ENCODE assay signal across 9 cellular contexts in genomic region chr15:64379216-64379960, GRCh38. TPM values are rescaled to one million over a fixed set of nuclear protein-coding genes. Genes with fewer than 3 reads are reported as not detected.
DNase-seq lines count a peak whose midpoint lies in the region; TF ChIP-seq lines count a peak whose summit lies in the region.
"Had no signal": no experiment of that assay in that cellular context is flagged by ENCODE, and none has a peak within 500 bp of the region (broad histone marks: within the 10 kb centered on the region; RNA-seq: fewer than 3 reads in every experiment).

No MANE protein-coding gene starts in this region.

- H3K4me3 Mint-ChIP-seq in T-helper 1 cell treated with Interleukin-12 subunit alpha and Interleukin-12 subunit beta and Interleukin-4 antibody, amounts not matched to agents 30 μg/mL and 1 μg/mL, for 36 hours = peak overlapping the region; percentile 94

- no peak overlapping the region for H2BK15ac ChIP-seq in neuronal stem cell (ENCODE audit: low read length)

- H3K14ac ChIP-seq in neuronal stem cell (ENCODE audit: low read length) = no peak overlapping the region

- H3K23ac ChIP-seq in neuronal stem cell (ENCODE audit: low read depth, low read length, poor library complexity) = no peak overlapping the region

- no peak overlapping the region for H2BK5ac ChIP-seq in neuronal stem cell (ENCODE audit: low read length)

- H4K91ac ChIP-seq in neuronal stem cell (ENCODE audit: low read depth, low read length, poor library complexity) = no peak overlapping the region

- no peak overlapping the region for H2AFZ ChIP-seq in neuronal stem cell (ENCODE audit: low read length)

- no peaks in the 10 kb centered on the region for H3K79me1 ChIP-seq in neuronal stem cell (ENCODE audit: low read depth, low read length)

- TF ChIP-seq POLR2A in stomach (IDR thresholded peaks at IDR 0.05) = no peak

- H3K9me3 ChIP-seq in neuronal stem cell (replicated peaks in 1 of 2; ENCODE audit: control insufficient read depth in 2 of 2, insufficient read depth in 1 of 2, low read depth in 1 of 2, low read length in 2 of 2) (no peaks in the 10 kb centered on the region), stomach (no peaks in the 10 kb centered on the region)

- no peak overlapping the region for H3K4me2 ChIP-seq in neuronal stem cell (ENCODE audit: insufficient read depth, low read length, poor library complexity, severe bottlenecking)

- CTCF ChIA-PET in GM10248 (lab: Yijun Ruan, JAX) = interaction anchor here (1.2 to 1.3 kb wide), 2 partner anchors 9 to 20 kb away, joined by 3 to 4 read pairs; no protein-coding TSS in a partner anchor

- H3K27me3 ChIP-seq in neuronal stem cell (ENCODE audit: control insufficient read depth in 3 of 3, insufficient read depth in 3 of 3, low read depth in 1 of 3, low read length in 3 of 3) = no peaks in the 10 kb centered on the region
- H3K27me3 ChIP-seq in stomach = no peaks in the 10 kb centered on the region

- H3K4me3 ChIP-seq in astrocyte of the spinal cord (ENCODE audit: low read depth, low read length) (peak overlapping the region; percentile 6), neuronal stem cell (ENCODE audit: low read length in 2 of 2) (peak overlapping the region in 1 of 2 donors; percentile 59), stomach (no peak overlapping the region)

- no peak overlapping the region for H4K8ac ChIP-seq in neuronal stem cell (ENCODE audit: low read depth, low read length)

- in situ Hi-C loops in astrocyte of the spinal cord (cut with HindIII; ENCODE audit: low sequenced_read_pairs) = no loop called here

- DNase-seq in T-helper 1 cell (no peak), NCI-H2171 (lab: John Stamatoyannopoulos, UW) (peak; percentile 43), astrocyte of the spinal cord (ENCODE audit: low read depth, low spot score) (peak; percentile 4), neuronal stem cell (ENCODE audit: low spot score) (no peak), GM10248 (ENCODE audit: extremely low spot score) (no peak), stomach (no peak), NCI-H526 treated with DMSO at 0.1 percent for 48 hours (lab: John Stamatoyannopoulos, UW) (no peak)
- DNase-seq: effector memory CD8-positive, alpha-beta T cell had no signal

- H2BK12ac ChIP-seq in neuronal stem cell (ENCODE audit: low read length) = no peak overlapping the region

- H3K27me3 Mint-ChIP-seq in T-helper 1 cell treated with Interleukin-12 subunit alpha and Interleukin-12 subunit beta and Interleukin-4 antibody, amounts not matched to agents 30 μg/mL and 1 μg/mL, for 36 hours (ENCODE audit: low read depth) = no peaks in the 10 kb centered on the region
- H3K27me3 Mint-ChIP-seq: effector memory CD8-positive, alpha-beta T cell had no signal

- no CpG with 5 or more reads among the region's 9 CpGs for WGBS in neuronal stem cell (ENCODE audit: extremely low coverage in 2 of 2, insufficient read length in 2 of 2, insufficient replicate concordance in 1 of 2), 2 donors
- WGBS in stomach, 5 donors = 67 to 71% (median 69%) methylated on average over 9 of the region's 9 CpGs

- H3K27ac ChIP-seq in neuronal stem cell (replicated peaks; ENCODE audit: low read length) (no peak overlapping the region), stomach (no peak overlapping the region)

- no peaks in the 10 kb centered on the region for H3K9me3 Mint-ChIP-seq in T-helper 1 cell treated with Interleukin-12 subunit alpha and Interleukin-12 subunit beta and Interleukin-4 antibody, amounts not matched to agents 30 μg/mL and 1 μg/mL, for 36 hours
- H3K9me3 Mint-ChIP-seq: effector memory CD8-positive, alpha-beta T cell had no signal

- peaks cover 11% of the 10 kb centered on the region for H3K36me3 Mint-ChIP-seq in T-helper 1 cell treated with Interleukin-12 subunit alpha and Interleukin-12 subunit beta and Interleukin-4 antibody, amounts not matched to agents 30 μg/mL and 1 μg/mL, for 36 hours (ENCODE audit: low read depth)

- H3K4me1 Mint-ChIP-seq in T-helper 1 cell treated with Interleukin-12 subunit alpha and Interleukin-12 subunit beta and Interleukin-4 antibody, amounts not matched to agents 30 μg/mL and 1 μg/mL, for 36 hours (ENCODE audit: low read depth) = peaks cover 22% of the 10 kb centered on the region

- no peak for TF ChIP-seq EP300 in stomach (IDR thresholded peaks at IDR 0.05)

- H3K18ac ChIP-seq in neuronal stem cell (ENCODE audit: low read length) = no peak overlapping the region

- H3K27ac Mint-ChIP-seq in T-helper 1 cell treated with Interleukin-12 subunit alpha and Interleukin-12 subunit beta and Interleukin-4 antibody, amounts not matched to agents 30 μg/mL and 1 μg/mL, for 36 hours = peak overlapping the region; percentile 77

- intact Hi-C loops in stomach (cut with DNase I; ENCODE audit: low total_unique reads) = no loop called here

- no peak overlapping the region for H2BK120ac ChIP-seq in neuronal stem cell (ENCODE audit: low read depth, low read length)

- peaks cover 6 to 54% of the 10 kb centered on the region in 2 donors for H3K36me3 ChIP-seq in neuronal stem cell (replicated peaks in 1 of 2; ENCODE audit: control insufficient read depth in 2 of 2, insufficient read depth in 2 of 2, low read length in 2 of 2)
- no peaks in the 10 kb centered on the region for H3K36me3 ChIP-seq in stomach

- H3K4ac ChIP-seq in neuronal stem cell (ENCODE audit: low read length) = no peak overlapping the region

- H3K4me1 ChIP-seq in neuronal stem cell (ENCODE audit: control insufficient read depth in 2 of 2, insufficient read depth in 1 of 2, low read depth in 1 of 2, low read length in 2 of 2) (peaks cover 0 to 4% of the 10 kb centered on the region in 2 donors), stomach (peaks cover 7 to 29% (median 14%) of the 10 kb centered on the region in 4 donors)

- H3K9ac ChIP-seq in neuronal stem cell (ENCODE audit: low read depth, low read length, poor library complexity) = peak overlapping the region; percentile 21

- POLR2A ChIA-PET in GM10248 (lab: Yijun Ruan, JAX) = no interaction called here

- TF ChIP-seq CTCF in astrocyte of the spinal cord (IDR thresholded peaks at IDR 0.05; ENCODE audit: low read depth, low read length) (no peak), GM10248 (IDR thresholded peaks at IDR 0.05; ENCODE audit: control extremely low read depth, extremely low read depth, low read depth, missing control alignments) (no peak), stomach (IDR thresholded peaks at IDR 0.05) (no peak)

- no peak overlapping the region for H2AK5ac ChIP-seq in neuronal stem cell (ENCODE audit: low read depth, low read length)

RNA-seq across cellular contexts. Expression of gene PCLAF, which starts 1.9 kb away (rescaled TPM):
- 138 TPM for polyA plus RNA-seq in neuronal stem cell (2013, experiment 1 of 2)
- polyA plus RNA-seq in neuronal stem cell (2013, experiment 2 of 2) = 138 TPM
- 1 to 10 TPM in 2 of 5 donors, not detected in 3; 1.3 to 5.7 TPM for total RNA-seq in stomach
- polyA plus RNA-seq in stomach = 10 to 100 TPM; 18.6 to 32.5 (median 25.5) TPM

RNA-seq across cellular contexts. Expression of gene TRIP4, which starts 8.2 kb away (rescaled TPM):
- polyA plus RNA-seq in neuronal stem cell (2013, experiment 1 of 2) = 28.5 TPM
- 29.4 TPM for polyA plus RNA-seq in neuronal stem cell (2013, experiment 2 of 2)
- 10 to 100 TPM in 3 of 5 donors, 1 to 10 TPM in 2; 1.8 to 59.4 (median 15.5) TPM for total RNA-seq in stomach
- polyA plus RNA-seq in stomach = 10 to 100 TPM; 21.0 to 35.1 (median 23.1) TPM

RNA-seq across cellular contexts. Expression of gene CSNK1G1, which starts 23.4 kb away (rescaled TPM):
- 10.0 TPM for polyA plus RNA-seq in neuronal stem cell (2013, experiment 1 of 2)
- 9.5 TPM for polyA plus RNA-seq in neuronal stem cell (2013, experiment 2 of 2)
- total RNA-seq in stomach = 10 to 100 TPM in 3 of 5 donors, 1 to 10 TPM in 2; 4.1 to 63.1 (median 11.0) TPM
- 1 to 10 TPM; 2.4 to 3.5 (median 2.7) TPM for polyA plus RNA-seq in stomach

Comparison
In these comparisons a context has a peak if more than half of its experiments do, and no peak if none do; other contexts are left out.
1. DNase-seq: peak in NCI-H2171 (single experiment) and astrocyte of the spinal cord (single experiment); none in T-helper 1 cell (0 of 5), neuronal stem cell (single experiment), GM10248 (single experiment), stomach (single experiment) and NCI-H526 treated with DMSO at 0.1 percent for 48 hours (single experiment).